Comparison of ENCODE assay signal across 1 cellular context in genomic region chr10:87060280-87060928, GRCh38.
TF ChIP-seq lines count a peak whose summit lies in the region.

No MANE protein-coding gene starts in this region.

TF ChIP-seq in IMR-90, 13 proteins besides CTCF, POLR2A, EP300 and RAD21:
- TF ChIP-seq RFX5 (IDR thresholded peaks at IDR 0.05; ENCODE audit: low read depth, low read length) = no peak
- TF ChIP-seq ELK1 (IDR thresholded peaks at IDR 0.05; ENCODE audit: borderline replicate concordance, low read depth, low read length) = no peak
- TF ChIP-seq BHLHE40 (IDR thresholded peaks at IDR 0.05; ENCODE audit: low read depth, low read length) = no peak
- TF ChIP-seq NFE2L2 (IDR thresholded peaks at IDR 0.05; ENCODE audit: low read depth, low read length) = no peak
- TF ChIP-seq CEBPB (IDR thresholded peaks at IDR 0.05; ENCODE audit: low read depth, low read length) = no peak
